In genomic region chr1:29256979-29257804, GRCh38 we compare ENCODE assay signal across 9 cellular contexts. TPM values are rescaled to one million over a fixed set of nuclear protein-coding genes. Genes with fewer than 3 reads are reported as not detected.
DNase-seq lines count a peak whose midpoint lies in the region; TF ChIP-seq lines count a peak whose summit lies in the region.
"Had no signal": no experiment of that assay in that cellular context is flagged by ENCODE, and none has a peak within 500 bp of the region (broad histone marks: within the 10 kb centered on the region; RNA-seq: fewer than 3 reads in every experiment).

No MANE protein-coding gene starts in this region.

- H3K9me3 ChIP-seq in BE2C: no peaks in the 10 kb centered on the region
- H3K9me3 ChIP-seq in HUES64 (ENCODE audit: insufficient read depth, low read depth, low read length): no peaks in the 10 kb centered on the region

- H3K4me1 ChIP-seq in BE2C: peaks cover 14% of the 10 kb centered on the region
- peaks cover 29% of the 10 kb centered on the region for H3K4me1 ChIP-seq in HUES64 (ENCODE audit: insufficient read depth, low read length)

- TF ChIP-seq CTCF in BE2C (IDR thresholded peaks at IDR 0.05; ENCODE audit: low read depth, low read length): no peak

- H3K9ac ChIP-seq in HUES64 (ENCODE audit: low read depth, low read length): no peak overlapping the region

- H3K27me3 ChIP-seq in BE2C (no peaks in the 10 kb centered on the region), HUES64 (ENCODE audit: insufficient read depth, low read length) (peaks cover 18% of the 10 kb centered on the region)

- peak overlapping the region; percentile 55; the same call in 1 of the 2 replicates for H3K27ac ChIP-seq in HUES64 (ENCODE audit: low read depth, low read length)

- DNase-seq in BE2C: peak; percentile 77
- peak; percentile 40 for DNase-seq in SK-MEL-5 (ENCODE audit: low read depth, low spot score)
- peak; percentile 58 for DNase-seq in left kidney (ENCODE audit: low read depth, low spot score)
- DNase-seq in KG1 (lab: John Stamatoyannopoulos, UW): no peak
- DNase-seq in HuH-7 (ENCODE audit: low spot score): no peak
- no peak for DNase-seq in kidney tubule cell (ENCODE audit: low spot score)
- no peak for DNase-seq in hippocampal formation (lab: John Stamatoyannopoulos, UW)
- DNase-seq: activated effector memory CD4-positive, alpha-beta T cell treated with Interleukin-2 at 50 U/mL for 16 hours had no signal

- in situ Hi-C loops in SK-MEL-5 (cut with HindIII; ENCODE audit: low pct_unique_long_range_greater_than_20kb, low sequenced_read_pairs): no loop called here

- H3K4me3 ChIP-seq in BE2C (ENCODE audit: low read depth, low read length) (no peak overlapping the region), HUES64 (ENCODE audit: low read length) (no peak overlapping the region)

- 0 out of 2 replicates have a peak, but pooled peaks cover 2% of the 10 kb centered on the region for H3K36me3 ChIP-seq in BE2C
- H3K36me3 ChIP-seq in HUES64 (ENCODE audit: insufficient read depth, low read length): no peaks in the 10 kb centered on the region; the same call in 1 of the 2 replicates

- 26% methylated on average over 11 of the region's 11 CpGs for WGBS in HUES64

RNA-seq across cellular contexts. Expression of gene PTPRU, which starts 20.9 kb away (rescaled TPM):
- polyA plus RNA-seq in BE2C (2012; ENCODE audit: insufficient read depth, insufficient read length, low read depth): 23.9 TPM
- polyA plus RNA-seq in HUES64 (2013, experiment 1 of 2): 15.8 TPM
- polyA plus RNA-seq in HUES64 (2013, experiment 2 of 2): 22.9 TPM
- 3.3 and 4.0 TPM in 2 replicates for total RNA-seq in SK-MEL-5 (2014; rRNA removed; shearing (Covaris generic))
- polyA plus RNA-seq in SK-MEL-5 (2015; cell fraction: cytosol; rRNA removed): 10.7 and 13.5 TPM in 2 replicates
- 11.2 and 21.4 TPM in 2 replicates for polyA plus RNA-seq in SK-MEL-5 (2015; cell fraction: nucleus; rRNA removed)

RNA-seq across cellular contexts. Expression of gene MECR, which starts 26.5 kb away (rescaled TPM):
- polyA plus RNA-seq in BE2C (2012; ENCODE audit: insufficient read depth, insufficient read length, low read depth): 23.6 TPM
- 24.9 TPM for polyA plus RNA-seq in HUES64 (2013, experiment 1 of 2)
- 26.4 TPM for polyA plus RNA-seq in HUES64 (2013, experiment 2 of 2)
- total RNA-seq in SK-MEL-5 (2014; rRNA removed; shearing (Covaris generic)): 19.5 and 25.8 TPM in 2 replicates
- polyA plus RNA-seq in SK-MEL-5 (2015; cell fraction: cytosol; rRNA removed): 37.7 and 37.9 TPM in 2 replicates
- 57.8 and 66.1 TPM in 2 replicates for polyA plus RNA-seq in SK-MEL-5 (2015; cell fraction: nucleus; rRNA removed)

Comparison
In these comparisons a context has a peak if more than half of its experiments do, and no peak if none do; other contexts are left out.
1. DNase-seq: peak in BE2C (single experiment), SK-MEL-5 (single experiment) and left kidney (single experiment); none in KG1 (single experiment), HuH-7 (single experiment), kidney tubule cell (single experiment) and hippocampal formation (0 of 2).